In the genomic region with DNA sequence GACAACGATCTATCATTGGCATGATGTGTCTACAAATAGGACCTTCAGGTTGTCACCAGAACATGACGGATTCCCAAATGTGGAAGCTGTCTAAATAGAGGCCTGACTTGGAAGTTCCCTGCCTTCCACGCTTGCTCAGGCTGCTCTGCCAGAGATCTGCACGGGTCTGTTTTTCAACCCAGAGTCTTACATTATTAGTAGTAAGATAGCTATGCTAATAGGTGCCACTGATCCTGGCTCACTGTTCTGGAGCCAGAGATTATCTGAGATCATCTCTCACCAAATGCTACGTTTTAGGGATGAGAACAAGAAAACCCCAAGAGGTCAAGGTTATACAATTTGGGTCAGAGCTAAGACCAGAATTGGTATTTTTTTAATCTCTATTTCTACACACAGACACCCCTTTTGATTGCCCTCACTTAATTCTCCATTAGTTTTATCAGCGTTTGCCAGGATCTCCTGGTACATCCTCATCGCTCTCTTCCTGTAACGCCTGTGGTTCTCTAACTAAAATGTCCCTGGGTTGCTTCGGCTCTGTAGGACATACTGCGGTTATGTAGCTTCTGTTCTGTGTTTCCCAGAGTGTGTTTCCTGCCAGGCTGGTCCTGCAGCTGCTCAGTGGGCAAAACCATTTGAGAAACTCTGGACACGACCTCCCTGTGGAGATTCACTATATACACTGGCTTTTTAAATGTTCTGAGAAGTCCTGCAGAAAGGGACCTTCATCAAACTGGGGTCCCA, we compare ENCODE assay signal across 10 cellular contexts. TPM values are rescaled to one million over a fixed set of nuclear protein-coding genes. Genes with fewer than 3 reads are reported as not detected.
A peak's percentile ranks its signal among the peaks of the same experiment; 100 is the strongest.
DNase-seq lines count a peak whose midpoint lies in the region; ATAC-seq and TF ChIP-seq lines count a peak whose summit lies in the region.
"Had no signal": no experiment of that assay in that cellular context is flagged by ENCODE, and none has a peak within 500 bp of the region (broad histone marks: within the 10 kb centered on the region; RNA-seq: fewer than 3 reads in every experiment).

No MANE protein-coding gene starts in this region.

- no peak for TF ChIP-seq CTCF in fibroblast of villous mesenchyme (IDR thresholded peaks at IDR 0.05; ENCODE audit: insufficient read depth, low read depth, low read length)
- TF ChIP-seq CTCF in A673 (conservative IDR thresholded peaks at IDR 0.05; ENCODE audit: low read depth, low read length): no peak

- no peak for DNase-seq in CD8-positive, alpha-beta memory T cell
- DNase-seq in T-helper 17 cell (no peak), fibroblast of villous mesenchyme (ENCODE audit: low read depth) (no peak), skeletal muscle cell (ENCODE audit: low read depth) (no peak), A673 (ENCODE audit: low spot score) (no peak), NOMO-1 (lab: John Stamatoyannopoulos, UW; ENCODE audit: unreplicated experiment in 2 of 2) (no peak), superior temporal gyrus (ENCODE audit: extremely low spot score) (no peak), SW 1271 (lab: John Stamatoyannopoulos, UW) (no peak)
- DNase-seq: DMS153, NCI-H1694 treated with DMSO at 0.1 percent for 48 hours had no signal

- H3K4me1 Mint-ChIP-seq in CD8-positive, alpha-beta memory T cell: peaks cover 90 to 97% (median 96%) of the 10 kb centered on the region in 3 donors
- peaks cover 68% of the 10 kb centered on the region for H3K4me1 Mint-ChIP-seq in T-helper 17 cell

- peaks cover 0 to 1% of the 10 kb centered on the region in 2 donors for H3K27me3 Mint-ChIP-seq in CD8-positive, alpha-beta memory T cell
- no peaks in the 10 kb centered on the region for H3K27me3 Mint-ChIP-seq in T-helper 17 cell

- H3K27ac Mint-ChIP-seq in CD8-positive, alpha-beta memory T cell: peak overlapping the region; percentile 22 to 94 (median 84)
- H3K27ac Mint-ChIP-seq in T-helper 17 cell: peak overlapping the region; percentile 93

- no peaks in the 10 kb centered on the region for H3K9me3 Mint-ChIP-seq in CD8-positive, alpha-beta memory T cell

- CTCF ChIA-PET in CD8-positive, alpha-beta memory T cell (lab: Charles Lee): interaction anchor here (0.6 to 2.1 kb wide), 4 partner anchors 11 to 1067 kb away, joined by 3 to 6 read pairs (median 4); no protein-coding TSS in a partner anchor
- CTCF ChIA-PET in A673 (lab: Charles Lee): no interaction called here

- no peaks in the 10 kb centered on the region for H3K9me3 ChIP-seq in CD8-positive, alpha-beta memory T cell (ENCODE audit: low read length)
- H3K9me3 ChIP-seq in T-helper 17 cell (ENCODE audit: control insufficient read depth, low read length, poor library complexity, severe bottlenecking): peaks cover 4% of the 10 kb centered on the region
- no peaks in the 10 kb centered on the region for H3K9me3 ChIP-seq in A673 (ENCODE audit: low read depth, low read length, poor library complexity, severe bottlenecking)

- no peaks in the 10 kb centered on the region for H3K36me3 ChIP-seq in CD8-positive, alpha-beta memory T cell (ENCODE audit: insufficient read depth, low read length)
- H3K36me3 ChIP-seq in A673 (ENCODE audit: insufficient read depth, low read length, poor library complexity, severe bottlenecking): no peaks in the 10 kb centered on the region

- intact Hi-C loops in A673 (cut with micrococcal nuclease; ENCODE audit: unreplicated experiment): no loop called here

- no peak for ATAC-seq in T-helper 17 cell

- H3K27me3 ChIP-seq in CD8-positive, alpha-beta memory T cell (ENCODE audit: insufficient read depth, low read length, poor library complexity, severe bottlenecking): no peaks in the 10 kb centered on the region
- no peaks in the 10 kb centered on the region for H3K27me3 ChIP-seq in A673 (replicated peaks; ENCODE audit: insufficient read depth, low read depth, low read length, poor library complexity)

- peak overlapping the region; percentile 29 to 74 (median 49) for H3K4me3 Mint-ChIP-seq in CD8-positive, alpha-beta memory T cell
- H3K4me3 Mint-ChIP-seq in T-helper 17 cell: peak overlapping the region; percentile 68

- H3K4me3 ChIP-seq in CD8-positive, alpha-beta memory T cell (ENCODE audit: low read length): no peak overlapping the region
- peak overlapping the region; percentile 93 for H3K4me3 ChIP-seq in fibroblast of villous mesenchyme (ENCODE audit: low read depth, low read length)
- peak overlapping the region; percentile 92 for H3K4me3 ChIP-seq in skeletal muscle cell (ENCODE audit: low read depth, low read length)
- H3K4me3 ChIP-seq in A673 (ENCODE audit: low read depth, low read length, poor library complexity, severe bottlenecking): no peak overlapping the region

- H3K4me1 ChIP-seq in CD8-positive, alpha-beta memory T cell (ENCODE audit: insufficient read depth, low read length): peaks cover 52% of the 10 kb centered on the region
- peaks cover 8% of the 10 kb centered on the region for H3K4me1 ChIP-seq in A673 (ENCODE audit: insufficient read depth, low read length, poor library complexity, severe bottlenecking)

- peaks cover 4 to 64% (median 17%) of the 10 kb centered on the region in 3 donors for H3K36me3 Mint-ChIP-seq in CD8-positive, alpha-beta memory T cell
- H3K36me3 Mint-ChIP-seq in T-helper 17 cell (ENCODE audit: low read depth): no peaks in the 10 kb centered on the region

- POLR2A ChIA-PET in CD8-positive, alpha-beta memory T cell (lab: Charles Lee): no interaction called here
- POLR2A ChIA-PET in A673 (lab: Charles Lee; ENCODE audit: low non-redundant PET): no interaction called here

- no TSS peak for BruUV-seq in A673 (replicated peaks; lab: Mats Ljungman, UMichigan)

- no peak overlapping the region for H3K27ac ChIP-seq in CD8-positive, alpha-beta memory T cell (ENCODE audit: low read depth, low read length)
- H3K27ac ChIP-seq in A673 (ENCODE audit: low read depth, low read length, poor library complexity, severe bottlenecking): no peak overlapping the region

RNA-seq across cellular contexts. Expression of a gene that starts 5.7 kb away (rescaled TPM):
- 10 to 100 TPM; 37.1 to 39.1 TPM for total RNA-seq in CD8-positive, alpha-beta memory T cell
- 141 TPM for polyA plus RNA-seq in CD8-positive, alpha-beta memory T cell
- total RNA-seq in T-helper 17 cell (10 to 100 TPM; 45.1 to 48.9 TPM), fibroblast of villous mesenchyme (105 and 132 TPM in 2 replicates), A673 (2021) (12.2 TPM in 2 replicates)

Comparison
In these comparisons a context has a peak if more than half of its experiments do, and no peak if none do; other contexts are left out.
1. H3K4me3 ChIP-seq: peak in fibroblast of villous mesenchyme (single experiment) and skeletal muscle cell (single experiment); none in CD8-positive, alpha-beta memory T cell (single experiment) and A673 (single experiment).